In the genomic region with DNA sequence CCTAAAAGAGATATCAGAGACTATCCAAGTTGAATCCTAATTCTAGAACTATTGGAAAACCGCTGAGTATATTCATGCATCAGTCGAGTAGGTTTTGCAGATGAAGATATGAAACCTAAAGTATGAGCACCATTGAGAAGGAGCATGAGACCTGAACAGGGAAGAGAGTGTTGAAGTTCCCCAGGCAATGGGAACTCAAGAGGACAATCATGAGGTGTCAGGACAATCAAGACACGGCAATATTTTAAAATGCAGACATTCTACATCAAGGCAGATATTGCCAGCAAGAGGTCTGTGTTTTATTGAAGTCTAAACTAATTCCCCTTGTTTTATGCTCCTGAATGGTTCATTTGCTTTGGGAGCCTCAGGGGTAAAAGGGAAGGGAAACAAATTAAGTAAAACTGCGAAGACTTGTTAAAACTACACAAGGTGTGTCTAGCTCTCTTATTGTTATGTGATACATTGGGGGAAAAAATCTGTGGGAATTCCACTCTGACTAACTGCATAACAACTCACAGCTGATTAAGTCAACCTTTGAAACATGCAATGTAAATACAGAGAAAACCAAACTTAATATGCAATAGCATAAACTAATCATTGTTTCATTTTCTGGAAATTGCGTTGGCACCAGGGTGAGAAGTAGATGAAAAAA, we compare ENCODE assay signal across 1 cellular context.
TF ChIP-seq lines count a peak whose summit lies in the region.

No MANE protein-coding gene starts in this region.

TF ChIP-seq in IMR-90, 13 proteins besides CTCF, POLR2A, EP300 and RAD21:
- TF ChIP-seq RCOR1 (IDR thresholded peaks at IDR 0.05; ENCODE audit: insufficient replicate concordance, low read length) (no peak), MAZ (IDR thresholded peaks at IDR 0.05; ENCODE audit: borderline replicate concordance, low read depth, low read length) (no peak)
